In the genomic region with DNA sequence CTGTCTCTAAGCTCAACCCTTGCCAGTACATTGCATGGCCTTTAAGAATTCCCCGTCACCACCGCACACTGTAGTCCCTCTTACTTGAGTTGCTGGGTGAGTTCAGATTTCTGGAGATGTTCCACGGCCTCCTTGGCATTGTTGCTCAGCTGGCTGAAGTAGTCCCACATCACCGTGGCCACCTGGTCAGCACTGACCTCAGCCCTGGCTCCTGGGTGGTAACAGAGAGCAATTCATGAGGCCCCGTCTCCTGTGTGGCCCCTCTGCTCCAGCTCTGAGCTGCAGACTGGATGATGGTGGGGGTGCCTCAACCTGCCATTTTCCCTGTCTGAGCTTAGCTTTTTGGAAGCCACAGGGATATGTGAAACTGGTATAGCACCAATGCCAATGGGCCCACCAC, we compare ENCODE assay signal across 26 cellular contexts. TPM values are rescaled to one million over a fixed set of nuclear protein-coding genes. Genes with fewer than 3 reads are reported as not detected.
DNase-seq lines count a peak whose midpoint lies in the region; ATAC-seq, FAIRE-seq and TF ChIP-seq lines count a peak whose summit lies in the region.
"Had no signal": no experiment of that assay in that cellular context is flagged by ENCODE, and none has a peak within 500 bp of the region (broad histone marks: within the 10 kb centered on the region; RNA-seq: fewer than 3 reads in every experiment).

No MANE protein-coding gene starts in this region.

- H3K36me3 ChIP-seq in HepG2 (replicated peaks in 1 of 2; ENCODE audit: control insufficient read depth in 1 of 2, insufficient read depth in 2 of 2, low read length in 2 of 2) (no peaks in the 10 kb centered on the region), right lobe of liver (no peaks in the 10 kb centered on the region), skeletal muscle tissue (ENCODE audit: control insufficient read depth in 3 of 3, insufficient read depth in 3 of 3, low read length in 3 of 3) (no peaks in the 10 kb centered on the region)

- H4K20me1 ChIP-seq in HepG2 (ENCODE audit: insufficient read depth, low read length) = no peaks in the 10 kb centered on the region

- peaks cover 61% of the 10 kb centered on the region for H3K4me1 ChIP-seq in HepG2 (ENCODE audit: insufficient read depth, low read length)
- peaks cover 0 to 24% (median 11%) of the 10 kb centered on the region in 4 donors for H3K4me1 ChIP-seq in right lobe of liver
- peaks cover 4 to 24% (median 9%) of the 10 kb centered on the region in 3 donors for H3K4me1 ChIP-seq in skeletal muscle tissue (ENCODE audit: control insufficient read depth in 3 of 3, insufficient read depth in 3 of 3, low read length in 3 of 3)
- H3K4me1 ChIP-seq: A549 had no signal

- in situ Hi-C loops in HepG2 (cut with HindIII; ENCODE audit: extremely low pct_ligation_motif_present, low pct_unique_long_range_greater_than_20kb) = no loop called here

- no peak for FAIRE-seq in HepG2 (lab: Jason Lieb, UNC)
- FAIRE-seq: A549, GM12892, GM18507, K562 had no signal

- intact Hi-C loops in HepG2 (cut with micrococcal nuclease; ENCODE audit: unreplicated experiment) = no loop called here
- intact Hi-C loops in right lobe of liver (cut with DNase I) = no loop called here
- intact Hi-C loops in dorsolateral prefrontal cortex (cut with DNase I) = no loop called here

- POLR2A ChIA-PET in HepG2 (lab: Yijun Ruan, JAX) = interaction anchor here (8.7 to 18.4 kb wide), 4 partner anchors 9 to 29 kb away, joined by 105 to 1365 read pairs (median 570); a partner anchor contains a TSS

- H3K4me3 ChIP-seq in HepG2 (replicated peaks in 1 of 3; ENCODE audit: insufficient read depth in 1 of 3, low read depth in 2 of 3, low read length in 3 of 3) (no peak overlapping the region), right lobe of liver (no peak overlapping the region), skeletal muscle tissue (ENCODE audit: low read length in 3 of 3) (no peak overlapping the region), dorsolateral prefrontal cortex (no peak overlapping the region)
- H3K4me3 ChIP-seq: A549, K562 had no signal

- no peak for TF ChIP-seq POLR2A in HepG2 (IDR thresholded peaks at IDR 0.05; ENCODE audit: insufficient read depth in 1 of 2, low read depth in 2 of 2, low read length in 2 of 2)
- TF ChIP-seq POLR2A in right lobe of liver (IDR thresholded peaks at IDR 0.05) = no peak

- BruUV-seq in HepG2 (replicated peaks; lab: Mats Ljungman, UMichigan) = no TSS peak

- no peaks in the 10 kb centered on the region for H3K9me3 ChIP-seq in HepG2 (ENCODE audit: low read length)
- no peaks in the 10 kb centered on the region for H3K9me3 ChIP-seq in right lobe of liver
- H3K9me3 ChIP-seq in skeletal muscle tissue (ENCODE audit: control insufficient read depth in 3 of 3, low read length in 3 of 3) = no peaks in the 10 kb centered on the region
- H3K9me3 ChIP-seq: A549 had no signal

- ATAC-seq in HepG2 (no peak), right lobe of liver (no peak), HG02981 (IDR thresholded peaks at IDR 0.05; ENCODE audit: unreplicated experiment) (no peak), HG02852 (IDR thresholded peaks at IDR 0.05; ENCODE audit: unreplicated experiment) (no peak)
- ATAC-seq: A549, HCT116, K562 had no signal

- TF ChIP-seq EP300 in HepG2 (IDR thresholded peaks at IDR 0.05; ENCODE audit: low read depth in 2 of 2, low read length in 2 of 2) = no peak
- TF ChIP-seq EP300 in HepG2 (CRISPR knock-in tag; IDR thresholded peaks at IDR 0.05; ENCODE audit: borderline replicate concordance) = no peak

- CTCF ChIA-PET in HepG2 (lab: Yijun Ruan, JAX; ENCODE audit: low intra/inter-chr PET ratio, low total read pairs) = no interaction called here

- H3K27me3 ChIP-seq in HepG2 (ENCODE audit: control insufficient read depth in 1 of 2, insufficient read depth in 2 of 2, low read length in 2 of 2) = no peaks in the 10 kb centered on the region
- no peaks in the 10 kb centered on the region for H3K27me3 ChIP-seq in right lobe of liver
- H3K27me3 ChIP-seq in skeletal muscle tissue (ENCODE audit: control insufficient read depth in 3 of 3, insufficient read depth in 3 of 3, low read length in 3 of 3) = no peaks in the 10 kb centered on the region
- H3K27me3 ChIP-seq in dorsolateral prefrontal cortex = no peaks in the 10 kb centered on the region

- no peak overlapping the region for H3K9ac ChIP-seq in HepG2 (ENCODE audit: insufficient read depth, low read depth, low read length)
- peak overlapping the region in 2 of 3 donors; percentile 9 to 33 for H3K9ac ChIP-seq in skeletal muscle tissue (ENCODE audit: low read depth in 1 of 3, low read length in 3 of 3)

- TF ChIP-seq RAD21 in HepG2 (CRISPR knock-in tag; IDR thresholded peaks at IDR 0.05) = no peak

- 80% methylated on average over 3 of the region's 5 CpGs for WGBS in HepG2 (ENCODE audit: low lambda C conversion rate)
- WGBS in right lobe of liver (ENCODE audit: insufficient coverage, low coverage, low lambda C conversion rate, missing lambda C conversion rate) = 70% methylated on average over 3 of the region's 5 CpGs

- DNase-seq in HepG2 (ENCODE audit: low spot score) (no peak), right lobe of liver (no peak), mesenteric fat pad (ENCODE audit: low spot score) (peak; percentile 81), dorsolateral prefrontal cortex (no peak)
- DNase-seq: AML-193; CD4-positive, alpha-beta T cell; DMS153; DMS79; GDM1; GOT3; HFFc6; IMR-90 had no signal

- no peak for TF ChIP-seq CTCF in HepG2 (CRISPR knock-in tag; IDR thresholded peaks at IDR 0.05)
- no peak for TF ChIP-seq CTCF in right lobe of liver (IDR thresholded peaks at IDR 0.05)
- no peak for TF ChIP-seq CTCF in dorsolateral prefrontal cortex (IDR thresholded peaks at IDR 0.05 in 54 of 56, conservative IDR thresholded peaks at IDR 0.05 in 2 of 56; ENCODE audit: low read depth in 1 of 56, partially characterized antibody in 56 of 56)

- H2AFZ ChIP-seq in HepG2 (ENCODE audit: low read length) = no peak overlapping the region

- no peak overlapping the region for H3K4me2 ChIP-seq in HepG2 (ENCODE audit: low read depth, low read length)
- H3K4me2 ChIP-seq: A549 had no signal

- H3K79me2 ChIP-seq in HepG2 (ENCODE audit: insufficient read depth, low read length) = no peaks in the 10 kb centered on the region

- no peak overlapping the region for H3K27ac ChIP-seq in HepG2 (ENCODE audit: extremely low read length, insufficient read depth, low read length)
- no peak overlapping the region for H3K27ac ChIP-seq in right lobe of liver
- peak overlapping the region; percentile 52 for H3K27ac ChIP-seq in skeletal muscle tissue (ENCODE audit: low read depth, low read length)
- H3K27ac ChIP-seq in dorsolateral prefrontal cortex = no peak overlapping the region
- H3K27ac ChIP-seq: 22Rv1, A549, C4-2B had no signal

RNA-seq across cellular contexts. Expression of a gene that starts 0.5 kb away (rescaled TPM):
- total RNA-seq in HepG2 (2016; rRNA removed; fragmentation: Illumina TruSeq; extraction: Trizol) (1.8 and 3.8 TPM in 2 replicates), right lobe of liver (1,000 to 10,000 TPM in 2 of 6 experiments, 100 to 1,000 TPM in 2, 10 to 100 TPM in 2; 21.9 to 1,288 (median 117) TPM), mesenteric fat pad (15.0 TPM), skeletal muscle tissue (0.52 TPM), dorsolateral prefrontal cortex (not detected)
- 1.2 and 2.1 TPM in 2 replicates for total RNA-seq in HepG2 (2016; cell fraction: cytosol; rRNA removed; fragmentation: Illumina TruSeq; extraction: Trizol; ENCODE audit: low read depth)
- 2.1 and 3.7 TPM in 2 replicates for total RNA-seq in HepG2 (2016; cell fraction: insoluble cytoplasmic fraction; rRNA removed; fragmentation: Illumina TruSeq; extraction: Trizol)
- 2.5 and 3.8 TPM in 2 replicates for total RNA-seq in HepG2 (2016; cell fraction: membrane; rRNA removed; fragmentation: Illumina TruSeq; extraction: Trizol)
- total RNA-seq in HepG2 (2016; cell fraction: nucleus; rRNA removed; fragmentation: Illumina TruSeq; extraction: Trizol) = 1.5 and 3.9 TPM in 2 replicates
- polyA plus RNA-seq in HepG2 (2011; rRNA removed) = 7.2 and 11.0 TPM in 2 replicates
- polyA plus RNA-seq in HepG2 (2011; cell fraction: cytosol; rRNA removed) = 9.4 and 10.1 TPM in 2 replicates
- 4.4 and 6.4 TPM in 2 replicates for polyA plus RNA-seq in HepG2 (2011; cell fraction: nucleus; rRNA removed)
- 5.7 and 7.6 TPM in 2 replicates for polyA plus RNA-seq in HepG2 (2012)
- polyA plus RNA-seq in HepG2 (2016; cell fraction: cytosol; fragmentation: Illumina TruSeq; extraction: Trizol; ENCODE audit: low read depth) = 1.8 and 2.4 TPM in 2 replicates
- polyA plus RNA-seq in HepG2 (2016; cell fraction: insoluble cytoplasmic fraction; fragmentation: Illumina TruSeq; extraction: Trizol; ENCODE audit: low read depth) = 1.6 and 1.8 TPM in 2 replicates
- polyA plus RNA-seq in HepG2 (2016; cell fraction: membrane; fragmentation: Illumina TruSeq; extraction: Trizol; ENCODE audit: low read depth) = 2.4 and 3.3 TPM in 2 replicates
- 3.5 and 4.1 TPM in 2 replicates for polyA plus RNA-seq in HepG2 (2016; cell fraction: nucleus; fragmentation: Illumina TruSeq; extraction: Trizol; ENCODE audit: insufficient read depth, low read depth)
- 4.4 TPM in 1 of 2 replicates, not detected in the other for polyA minus RNA-seq in HepG2 (2011; rRNA and poly(A)+ RNA removed; ENCODE audit: low replicate concordance)
- 2.5 and 3.2 TPM in 2 replicates for polyA minus RNA-seq in HepG2 (2011; cell fraction: cytosol; rRNA and poly(A)+ RNA removed)
- 0.77 and 1.6 TPM in 2 replicates for polyA minus RNA-seq in HepG2 (2011; cell fraction: nucleus; rRNA and poly(A)+ RNA removed)
- total RNA-seq: CD4-positive, alpha-beta T cell; Daoy; H7; HFFc6; HT-29; IMR-90; K562 had no signal
- polyA plus RNA-seq: A549, BJ, IMR-90 had no signal

RNA-seq across cellular contexts. Expression of a gene that starts 7.1 kb away (rescaled TPM):
- 179 and 314 TPM in 2 replicates for total RNA-seq in HepG2 (2016; rRNA removed; fragmentation: Illumina TruSeq; extraction: Trizol)
- total RNA-seq in HepG2 (2016; cell fraction: cytosol; rRNA removed; fragmentation: Illumina TruSeq; extraction: Trizol; ENCODE audit: low read depth) = 470 and 617 TPM in 2 replicates
- total RNA-seq in HepG2 (2016; cell fraction: insoluble cytoplasmic fraction; rRNA removed; fragmentation: Illumina TruSeq; extraction: Trizol) = 191 and 310 TPM in 2 replicates
- total RNA-seq in HepG2 (2016; cell fraction: membrane; rRNA removed; fragmentation: Illumina TruSeq; extraction: Trizol) = 250 and 324 TPM in 2 replicates
- total RNA-seq in HepG2 (2016; cell fraction: nucleus; rRNA removed; fragmentation: Illumina TruSeq; extraction: Trizol) = 211 and 238 TPM in 2 replicates
- 687 and 1,005 TPM in 2 replicates for polyA plus RNA-seq in HepG2 (2011; rRNA removed)
- 944 and 988 TPM in 2 replicates for polyA plus RNA-seq in HepG2 (2011; cell fraction: cytosol; rRNA removed)
- 255 and 392 TPM in 2 replicates for polyA plus RNA-seq in HepG2 (2011; cell fraction: nucleus; rRNA removed)
- polyA plus RNA-seq in HepG2 (2012) = 921 and 1,213 TPM in 2 replicates
- polyA plus RNA-seq in HepG2 (2016; cell fraction: cytosol; fragmentation: Illumina TruSeq; extraction: Trizol; ENCODE audit: low read depth) = 724 and 925 TPM in 2 replicates
- polyA plus RNA-seq in HepG2 (2016; cell fraction: insoluble cytoplasmic fraction; fragmentation: Illumina TruSeq; extraction: Trizol; ENCODE audit: low read depth) = 243 and 253 TPM in 2 replicates
- polyA plus RNA-seq in HepG2 (2016; cell fraction: membrane; fragmentation: Illumina TruSeq; extraction: Trizol; ENCODE audit: low read depth) = 332 and 399 TPM in 2 replicates
- 479 and 488 TPM in 2 replicates for polyA plus RNA-seq in HepG2 (2016; cell fraction: nucleus; fragmentation: Illumina TruSeq; extraction: Trizol; ENCODE audit: insufficient read depth, low read depth)
- polyA minus RNA-seq in HepG2 (2011; rRNA and poly(A)+ RNA removed; ENCODE audit: low replicate concordance) = 493 TPM in 1 of 2 replicates, not detected in the other
- 182 and 185 TPM in 2 replicates for polyA minus RNA-seq in HepG2 (2011; cell fraction: cytosol; rRNA and poly(A)+ RNA removed)
- polyA minus RNA-seq in HepG2 (2011; cell fraction: nucleus; rRNA and poly(A)+ RNA removed) = 38.8 and 66.1 TPM in 2 replicates
- total RNA-seq in right lobe of liver = over 10,000 TPM in 3 of 6 experiments, 1,000 to 10,000 TPM in 3; 4,225 to 15,106 (median 9,815) TPM
- 2.2 TPM for total RNA-seq in mesenteric fat pad
- total RNA-seq in skeletal muscle tissue = not detected
- not detected for total RNA-seq in dorsolateral prefrontal cortex
- total RNA-seq: CD4-positive, alpha-beta T cell; Daoy; H7; HFFc6; HT-29; IMR-90 had no signal
- polyA plus RNA-seq: A549, BJ, IMR-90, K562 had no signal

RNA-seq across cellular contexts. Expression of a gene that starts 14.8 kb away (rescaled TPM):
- total RNA-seq in HepG2 (2016; rRNA removed; fragmentation: Illumina TruSeq; extraction: Trizol) (2,184 and 5,485 TPM in 2 replicates), right lobe of liver (over 10,000 TPM in 2 of 6 experiments, 1,000 to 10,000 TPM in 4; 5,429 to 12,494 (median 8,679) TPM), mesenteric fat pad (4.2 TPM), skeletal muscle tissue (3.7 TPM), dorsolateral prefrontal cortex (1 to 10 TPM in 16 of 120 experiments, under 1 TPM in 53, not detected in 51; 0.32 to 2.2 (median 0.72) TPM)
- total RNA-seq in HepG2 (2016; cell fraction: cytosol; rRNA removed; fragmentation: Illumina TruSeq; extraction: Trizol; ENCODE audit: low read depth) = 1,658 and 1,910 TPM in 2 replicates
- total RNA-seq in HepG2 (2016; cell fraction: insoluble cytoplasmic fraction; rRNA removed; fragmentation: Illumina TruSeq; extraction: Trizol) = 2,147 and 5,523 TPM in 2 replicates
- total RNA-seq in HepG2 (2016; cell fraction: membrane; rRNA removed; fragmentation: Illumina TruSeq; extraction: Trizol) = 1,317 and 1,654 TPM in 2 replicates
- 3,708 and 4,228 TPM in 2 replicates for total RNA-seq in HepG2 (2016; cell fraction: nucleus; rRNA removed; fragmentation: Illumina TruSeq; extraction: Trizol)
- polyA plus RNA-seq in HepG2 (2011; rRNA removed) = 1,973 and 2,476 TPM in 2 replicates
- polyA plus RNA-seq in HepG2 (2011; cell fraction: cytosol; rRNA removed) = 3,263 and 3,859 TPM in 2 replicates
- polyA plus RNA-seq in HepG2 (2011; cell fraction: nucleus; rRNA removed) = 1,542 and 1,981 TPM in 2 replicates
- polyA plus RNA-seq in HepG2 (2012) = 3,117 and 3,837 TPM in 2 replicates
- polyA plus RNA-seq in HepG2 (2016; cell fraction: cytosol; fragmentation: Illumina TruSeq; extraction: Trizol; ENCODE audit: low read depth) = 1,826 and 2,113 TPM in 2 replicates
- 1,773 and 1,785 TPM in 2 replicates for polyA plus RNA-seq in HepG2 (2016; cell fraction: insoluble cytoplasmic fraction; fragmentation: Illumina TruSeq; extraction: Trizol; ENCODE audit: low read depth)
- 1,154 and 1,399 TPM in 2 replicates for polyA plus RNA-seq in HepG2 (2016; cell fraction: membrane; fragmentation: Illumina TruSeq; extraction: Trizol; ENCODE audit: low read depth)
- polyA plus RNA-seq in HepG2 (2016; cell fraction: nucleus; fragmentation: Illumina TruSeq; extraction: Trizol; ENCODE audit: insufficient read depth, low read depth) = 5,783 and 6,817 TPM in 2 replicates
- polyA minus RNA-seq in HepG2 (2011; rRNA and poly(A)+ RNA removed; ENCODE audit: low replicate concordance) = 0.49 and 910 TPM in 2 replicates
- 1,155 and 1,457 TPM in 2 replicates for polyA minus RNA-seq in HepG2 (2011; cell fraction: cytosol; rRNA and poly(A)+ RNA removed)
- 210 and 319 TPM in 2 replicates for polyA minus RNA-seq in HepG2 (2011; cell fraction: nucleus; rRNA and poly(A)+ RNA removed)
- total RNA-seq: HFFc6, HT-29 had no signal
- polyA plus RNA-seq: BJ, K562 had no signal

RNA-seq across cellular contexts. Expression of a gene that starts 30.9 kb away (rescaled TPM):
- 21.9 and 49.1 TPM in 2 replicates for total RNA-seq in HepG2 (2016; rRNA removed; fragmentation: Illumina TruSeq; extraction: Trizol)
- 4.6 and 4.7 TPM in 2 replicates for total RNA-seq in HepG2 (2016; cell fraction: cytosol; rRNA removed; fragmentation: Illumina TruSeq; extraction: Trizol; ENCODE audit: low read depth)
- 16.8 and 55.7 TPM in 2 replicates for total RNA-seq in HepG2 (2016; cell fraction: insoluble cytoplasmic fraction; rRNA removed; fragmentation: Illumina TruSeq; extraction: Trizol)
- 7.4 and 9.8 TPM in 2 replicates for total RNA-seq in HepG2 (2016; cell fraction: membrane; rRNA removed; fragmentation: Illumina TruSeq; extraction: Trizol)
- total RNA-seq in HepG2 (2016; cell fraction: nucleus; rRNA removed; fragmentation: Illumina TruSeq; extraction: Trizol) = 41.1 and 46.7 TPM in 2 replicates
- 44.0 and 61.4 TPM in 2 replicates for polyA plus RNA-seq in HepG2 (2011; rRNA removed)
- polyA plus RNA-seq in HepG2 (2011; cell fraction: cytosol; rRNA removed) = 50.5 and 63.0 TPM in 2 replicates
- 48.8 and 51.3 TPM in 2 replicates for polyA plus RNA-seq in HepG2 (2011; cell fraction: nucleus; rRNA removed)
- polyA plus RNA-seq in HepG2 (2012) = 32.9 and 35.6 TPM in 2 replicates
- 3.5 and 4.1 TPM in 2 replicates for polyA plus RNA-seq in HepG2 (2016; cell fraction: cytosol; fragmentation: Illumina TruSeq; extraction: Trizol; ENCODE audit: low read depth)
- polyA plus RNA-seq in HepG2 (2016; cell fraction: insoluble cytoplasmic fraction; fragmentation: Illumina TruSeq; extraction: Trizol; ENCODE audit: low read depth) = 17.4 and 19.7 TPM in 2 replicates
- polyA plus RNA-seq in HepG2 (2016; cell fraction: membrane; fragmentation: Illumina TruSeq; extraction: Trizol; ENCODE audit: low read depth) = 5.1 and 6.3 TPM in 2 replicates
- polyA plus RNA-seq in HepG2 (2016; cell fraction: nucleus; fragmentation: Illumina TruSeq; extraction: Trizol; ENCODE audit: insufficient read depth, low read depth) = 67.2 and 70.6 TPM in 2 replicates
- 37.9 TPM in 1 of 2 replicates, not detected in the other for polyA minus RNA-seq in HepG2 (2011; rRNA and poly(A)+ RNA removed; ENCODE audit: low replicate concordance)
- polyA minus RNA-seq in HepG2 (2011; cell fraction: cytosol; rRNA and poly(A)+ RNA removed) = 21.8 and 26.5 TPM in 2 replicates
- 24.4 and 25.6 TPM in 2 replicates for polyA minus RNA-seq in HepG2 (2011; cell fraction: nucleus; rRNA and poly(A)+ RNA removed)
- 1,000 to 10,000 TPM in 1 of 6 experiments, 100 to 1,000 TPM in 4, 10 to 100 TPM in 1; 57.8 to 1,064 (median 724) TPM for total RNA-seq in right lobe of liver
- total RNA-seq in mesenteric fat pad = not detected
- total RNA-seq in skeletal muscle tissue = not detected
- under 1 TPM in 1 of 120 experiments, not detected in 119; 0.25 TPM for total RNA-seq in dorsolateral prefrontal cortex
- total RNA-seq: CD4-positive, alpha-beta T cell; Daoy; HFFc6; HT-29; IMR-90; K562 had no signal
- polyA plus RNA-seq: A549, BJ, IMR-90, K562 had no signal

RNA-seq across cellular contexts. Expression of a gene that starts 34.8 kb away (rescaled TPM):
- total RNA-seq in HepG2 (2016; rRNA removed; fragmentation: Illumina TruSeq; extraction: Trizol) (79.3 and 102 TPM in 2 replicates), right lobe of liver (10 to 100 TPM; 17.9 to 86.6 (median 30.2) TPM), mesenteric fat pad (79.1 TPM), skeletal muscle tissue (16.7 TPM), dorsolateral prefrontal cortex (10 to 100 TPM; 31.6 to 66.9 (median 46.6) TPM)
- 37.7 and 41.8 TPM in 2 replicates for total RNA-seq in HepG2 (2016; cell fraction: cytosol; rRNA removed; fragmentation: Illumina TruSeq; extraction: Trizol; ENCODE audit: low read depth)
- 81.1 and 95.0 TPM in 2 replicates for total RNA-seq in HepG2 (2016; cell fraction: insoluble cytoplasmic fraction; rRNA removed; fragmentation: Illumina TruSeq; extraction: Trizol)
- total RNA-seq in HepG2 (2016; cell fraction: membrane; rRNA removed; fragmentation: Illumina TruSeq; extraction: Trizol) = 74.2 and 83.3 TPM in 2 replicates
- 52.5 and 60.5 TPM in 2 replicates for total RNA-seq in HepG2 (2016; cell fraction: nucleus; rRNA removed; fragmentation: Illumina TruSeq; extraction: Trizol)
- 40.0 and 45.2 TPM in 2 replicates for polyA plus RNA-seq in HepG2 (2011; rRNA removed)
- polyA plus RNA-seq in HepG2 (2011; cell fraction: cytosol; rRNA removed) = 31.7 and 43.5 TPM in 2 replicates
- 34.9 and 46.0 TPM in 2 replicates for polyA plus RNA-seq in HepG2 (2011; cell fraction: nucleus; rRNA removed)
- 28.2 and 35.4 TPM in 2 replicates for polyA plus RNA-seq in HepG2 (2012)
- 55.3 and 55.7 TPM in 2 replicates for polyA plus RNA-seq in HepG2 (2016; cell fraction: cytosol; fragmentation: Illumina TruSeq; extraction: Trizol; ENCODE audit: low read depth)
- polyA plus RNA-seq in HepG2 (2016; cell fraction: insoluble cytoplasmic fraction; fragmentation: Illumina TruSeq; extraction: Trizol; ENCODE audit: low read depth) = 104 and 107 TPM in 2 replicates
- polyA plus RNA-seq in HepG2 (2016; cell fraction: membrane; fragmentation: Illumina TruSeq; extraction: Trizol; ENCODE audit: low read depth) = 67.7 and 70.1 TPM in 2 replicates
- 88.0 and 94.3 TPM in 2 replicates for polyA plus RNA-seq in HepG2 (2016; cell fraction: nucleus; fragmentation: Illumina TruSeq; extraction: Trizol; ENCODE audit: insufficient read depth, low read depth)
- 25.2 and 35.9 TPM in 2 replicates for polyA minus RNA-seq in HepG2 (2011; rRNA and poly(A)+ RNA removed; ENCODE audit: low replicate concordance)
- polyA minus RNA-seq in HepG2 (2011; cell fraction: cytosol; rRNA and poly(A)+ RNA removed) = 28.7 and 36.5 TPM in 2 replicates
- 64.4 and 81.6 TPM in 2 replicates for polyA minus RNA-seq in HepG2 (2011; cell fraction: nucleus; rRNA and poly(A)+ RNA removed)

Comparison
In these comparisons a context has a peak if more than half of its experiments do, and no peak if none do; other contexts are left out.
1. RNA of a gene that starts 7.1 kb away (total RNA-seq): 4,225 to 15,106 TPM in right lobe of liver and 179 to 617 TPM in HepG2; 2.2 TPM in mesenteric fat pad (single experiment), not detected in skeletal muscle tissue (single experiment) and not detected in dorsolateral prefrontal cortex; every median in the first group is over 10 times any median in the second.
2. RNA of a gene that starts 14.8 kb away (total RNA-seq): 5,429 to 12,494 TPM in right lobe of liver and 1,317 to 5,523 TPM in HepG2; 4.2 TPM in mesenteric fat pad (single experiment), 3.7 TPM in skeletal muscle tissue (single experiment) and 0.32 to 2.2 TPM in dorsolateral prefrontal cortex; every median in the first group is over 100 times any median in the second.